20 cellular contexts compared by ENCODE assay signal in genomic region chr3:114310701-114311100, GRCh38. TPM values are rescaled to one million over a fixed set of nuclear protein-coding genes. Genes with fewer than 3 reads are reported as not detected.
A peak's percentile ranks its signal among the peaks of the same experiment; 100 is the strongest.
DNase-seq lines count a peak whose midpoint lies in the region; ATAC-seq and TF ChIP-seq lines count a peak whose summit lies in the region.
"Had no signal": no experiment of that assay in that cellular context is flagged by ENCODE, and none has a peak within 500 bp of the region (broad histone marks: within the 10 kb centered on the region; RNA-seq: fewer than 3 reads in every experiment).

No MANE protein-coding gene starts in this region.

- no peak overlapping the region for H3K14ac ChIP-seq in H9 (ENCODE audit: insufficient read depth, low read length)

- no peak overlapping the region for H2BK12ac ChIP-seq in H9 (ENCODE audit: insufficient read length, low read depth, low read length)

- no peak overlapping the region for H3K9ac ChIP-seq in H9 (ENCODE audit: extremely low read depth, insufficient read length, low read length)

- peaks cover 53% of the 10 kb centered on the region for H3K4me1 Mint-ChIP-seq in activated naive CD4-positive, alpha-beta T cell treated with anti-CD3 and anti-CD28 coated beads for 36 hours (ENCODE audit: low read depth)
- H3K4me1 Mint-ChIP-seq in H9: no peaks in the 10 kb centered on the region
- peaks cover 85% of the 10 kb centered on the region for H3K4me1 Mint-ChIP-seq in activated naive CD8-positive, alpha-beta T cell treated with anti-CD3 and anti-CD28 coated beads, Interleukin-2, amount 50 U/mL, for 24 hours
- H3K4me1 Mint-ChIP-seq in stimulated activated memory B cell treated with anti-CD40 and anti-IgM and Interleukin-4, amounts not matched to agents 10 μg/mL and 1 μg/mL and 100 μg/mL, for 72 hours: peaks cover 59% of the 10 kb centered on the region
- H3K4me1 Mint-ChIP-seq: mesothelial cell of epicardium, neural crest cell had no signal

- H4K91ac ChIP-seq in H9 (ENCODE audit: insufficient read length, low read depth, low read length): no peak overlapping the region

- H3K18ac ChIP-seq in H9 (ENCODE audit: insufficient read length, low read depth, low read length): no peak overlapping the region

- H2BK15ac ChIP-seq in H9 (ENCODE audit: low read depth, low read length): no peak overlapping the region

- H2BK120ac ChIP-seq in H9 (ENCODE audit: low read depth, low read length, poor library complexity, severe bottlenecking): no peak overlapping the region

- H3K4me2 ChIP-seq in H9 (ENCODE audit: insufficient read depth, insufficient read length, low read length): no peak overlapping the region

- no peaks in the 10 kb centered on the region for H3K23me2 ChIP-seq in H9 (ENCODE audit: insufficient read length, low read depth, low read length, poor library complexity, severe bottlenecking)

- peaks cover 2% of the 10 kb centered on the region for H3K36me3 Mint-ChIP-seq in activated naive CD4-positive, alpha-beta T cell treated with anti-CD3 and anti-CD28 coated beads for 36 hours (ENCODE audit: low read depth)
- H3K36me3 Mint-ChIP-seq in H9 (ENCODE audit: insufficient read depth in 1 of 3, low read depth in 3 of 3): no peaks in the 10 kb centered on the region
- peaks cover 27% of the 10 kb centered on the region for H3K36me3 Mint-ChIP-seq in activated naive CD8-positive, alpha-beta T cell treated with anti-CD3 and anti-CD28 coated beads, Interleukin-2, amount 50 U/mL, for 24 hours (ENCODE audit: low read depth)
- peaks cover 37% of the 10 kb centered on the region for H3K36me3 Mint-ChIP-seq in stimulated activated memory B cell treated with anti-CD40 and anti-IgM and Interleukin-4, amounts not matched to agents 10 μg/mL and 1 μg/mL and 100 μg/mL, for 72 hours
- H3K36me3 Mint-ChIP-seq: mesothelial cell of epicardium had no signal

- CTCF ChIA-PET in activated naive CD4-positive, alpha-beta T cell treated with anti-CD3 and anti-CD28 coated beads for 36 hours (lab: Charles Lee): interaction anchor here (1.2 to 3.5 kb wide), 5 partner anchors 13 to 108 kb away, joined by 3 to 16 read pairs (median 3); no protein-coding TSS in a partner anchor

- H4K5ac ChIP-seq in H9 (ENCODE audit: insufficient read length, low read depth, low read length): no peak overlapping the region

- no peaks in the 10 kb centered on the region for H4K20me1 ChIP-seq in H9 (ENCODE audit: control insufficient read depth, insufficient read depth, insufficient read length)

- no peak overlapping the region for H3K4ac ChIP-seq in H9 (ENCODE audit: low read depth, low read length)

- peak; percentile 34 for DNase-seq in activated naive CD4-positive, alpha-beta T cell treated with anti-CD3 and anti-CD28 coated beads for 36 hours
- DNase-seq in activated naive CD4-positive, alpha-beta T cell (lab: John Stamatoyannopoulos, UW): no peak
- DNase-seq in H9 (no peak), GM19238 (ENCODE audit: insufficient read length, low spot score) (no peak)
- DNase-seq in activated naive CD8-positive, alpha-beta T cell treated with anti-CD3 and anti-CD28 coated beads, Interleukin-2, amount 50 U/mL, for 24 hours: no peak
- DNase-seq: activated CD4-positive, alpha-beta T cell treated with anti-CD3 and anti-CD28 coated beads, Interleukin-2, amount 50 U/mL, for 1 hour; anterior cingulate cortex; central memory CD4-positive, alpha-beta T cell; DMS79 treated with DMSO at 0.1 percent for 48 hours; NCI-H2107; NCI-H510A treated with DMSO at 0.1 percent for 48 hours; spleen; thyroid gland had no signal

- intact Hi-C loops in activated naive CD4-positive, alpha-beta T cell treated with anti-CD3 and anti-CD28 coated beads for 36 hours (cut with micrococcal nuclease): loop anchor here (1.0 to 5.0 kb wide), 4 partner anchors 14 to 107 kb away; no protein-coding TSS in a partner anchor

- H3K4me1 ChIP-seq in H9 (ENCODE audit: insufficient read depth, low read length): no peaks in the 10 kb centered on the region
- H3K4me1 ChIP-seq: thyroid gland had no signal

- no peaks in the 10 kb centered on the region for H3K27me3 ChIP-seq in H9 (ENCODE audit: insufficient read depth, low read length)
- H3K27me3 ChIP-seq: spleen, thyroid gland had no signal

- peak; percentile 76 for ATAC-seq in activated naive CD8-positive, alpha-beta T cell treated with anti-CD3 and anti-CD28 coated beads, Interleukin-2, amount 50 U/mL, for 24 hours
- no peak for ATAC-seq in stimulated activated memory B cell treated with anti-CD40 and anti-IgM and Interleukin-4, amounts not matched to agents 10 μg/mL and 1 μg/mL and 100 μg/mL, for 72 hours
- ATAC-seq in SK-N-SH treated with all-trans-retinoic acid at 6 μM for 48 hours (no peak), GM21528 (IDR thresholded peaks at IDR 0.05; ENCODE audit: low FRiP score, unreplicated experiment) (no peak)

- H2BK20ac ChIP-seq in H9 (ENCODE audit: low read depth, low read length, poor library complexity, severe bottlenecking): no peak overlapping the region

- no peaks in the 10 kb centered on the region for H3K79me2 ChIP-seq in H9 (ENCODE audit: insufficient read depth, low read length)

- no peak overlapping the region for H4K8ac ChIP-seq in H9 (replicated peaks; ENCODE audit: insufficient read length, low read depth, low read length)

- peak overlapping the region; percentile 85 for H3K27ac Mint-ChIP-seq in activated naive CD4-positive, alpha-beta T cell treated with anti-CD3 and anti-CD28 coated beads for 36 hours
- H3K27ac Mint-ChIP-seq in H9: peak overlapping the region in 2 of 3 experiments; percentile 7 to 21; a peak in 2 of 7 replicates
- peak overlapping the region; percentile 90 for H3K27ac Mint-ChIP-seq in activated naive CD8-positive, alpha-beta T cell treated with anti-CD3 and anti-CD28 coated beads, Interleukin-2, amount 50 U/mL, for 24 hours
- peak overlapping the region; percentile 98 for H3K27ac Mint-ChIP-seq in stimulated activated memory B cell treated with anti-CD40 and anti-IgM and Interleukin-4, amounts not matched to agents 10 μg/mL and 1 μg/mL and 100 μg/mL, for 72 hours
- H3K27ac Mint-ChIP-seq: activated T-helper 1 cell treated with anti-CD3 and anti-CD28 coated beads, Interleukin-12 subunit alpha, Interleukin-12 subunit beta, Interleukin-2, Interleukin-4 antibody, amounts not matched to agents 30 ng/mL and 10 ng/mL and 1 ng/mL, durations not matched to agents 14 hours and 24 hours and 36 hours; mesothelial cell of epicardium had no signal

- H3K9me3 ChIP-seq in H9 (ENCODE audit: control insufficient read depth, low read depth, low read length): no peaks in the 10 kb centered on the region
- H3K9me3 ChIP-seq: spleen, thyroid gland had no signal

- H3K56ac ChIP-seq in H9 (ENCODE audit: insufficient read length, low read depth, low read length): no peak overlapping the region

- H3T11ph ChIP-seq in H9 (ENCODE audit: low read length): no peak overlapping the region

- no peak overlapping the region for H3K27ac ChIP-seq in H9 (ENCODE audit: insufficient read length, low read depth, low read length)
- H3K27ac ChIP-seq: thyroid gland had no signal

- H3K79me1 ChIP-seq in H9 (ENCODE audit: insufficient read depth, low read depth, low read length, poor library complexity, severe bottlenecking): no peaks in the 10 kb centered on the region

- H2AFZ ChIP-seq in H9 (ENCODE audit: low read length): no peak overlapping the region

- no peaks in the 10 kb centered on the region for H3K27me3 Mint-ChIP-seq in activated naive CD4-positive, alpha-beta T cell treated with anti-CD3 and anti-CD28 coated beads for 36 hours (ENCODE audit: low read depth)
- H3K27me3 Mint-ChIP-seq in H9 (ENCODE audit: low read depth): no peaks in the 10 kb centered on the region
- no peaks in the 10 kb centered on the region for H3K27me3 Mint-ChIP-seq in activated naive CD8-positive, alpha-beta T cell treated with anti-CD3 and anti-CD28 coated beads, Interleukin-2, amount 50 U/mL, for 24 hours
- no peaks in the 10 kb centered on the region for H3K27me3 Mint-ChIP-seq in stimulated activated memory B cell treated with anti-CD40 and anti-IgM and Interleukin-4, amounts not matched to agents 10 μg/mL and 1 μg/mL and 100 μg/mL, for 72 hours

- no peak for TF ChIP-seq CTCF in H9 (conservative IDR thresholded peaks at IDR 0.05)

- no CpG with 5 or more reads among the region's 2 CpGs for WGBS in H9 (ENCODE audit: extremely low coverage, insufficient read length, low lambda C conversion rate)

- no peak overlapping the region for H3K4me3 Mint-ChIP-seq in activated naive CD4-positive, alpha-beta T cell treated with anti-CD3 and anti-CD28 coated beads for 36 hours
- H3K4me3 Mint-ChIP-seq in H9: no peak overlapping the region
- H3K4me3 Mint-ChIP-seq in activated naive CD8-positive, alpha-beta T cell treated with anti-CD3 and anti-CD28 coated beads, Interleukin-2, amount 50 U/mL, for 24 hours: peak overlapping the region; percentile 37
- no peak overlapping the region for H3K4me3 Mint-ChIP-seq in stimulated activated memory B cell treated with anti-CD40 and anti-IgM and Interleukin-4, amounts not matched to agents 10 μg/mL and 1 μg/mL and 100 μg/mL, for 72 hours
- H3K4me3 Mint-ChIP-seq: activated T-helper 1 cell treated with anti-CD3 and anti-CD28 coated beads, Interleukin-12 subunit alpha, Interleukin-12 subunit beta, Interleukin-2, Interleukin-4 antibody, amounts not matched to agents 30 ng/mL and 10 ng/mL and 1 ng/mL, durations not matched to agents 14 hours and 24 hours and 36 hours; mesothelial cell of epicardium; neural crest cell had no signal

- H3K9me3 Mint-ChIP-seq in activated naive CD4-positive, alpha-beta T cell treated with anti-CD3 and anti-CD28 coated beads for 36 hours: no peaks in the 10 kb centered on the region
- H3K9me3 Mint-ChIP-seq in H9: no peaks in the 10 kb centered on the region
- H3K9me3 Mint-ChIP-seq in activated naive CD8-positive, alpha-beta T cell treated with anti-CD3 and anti-CD28 coated beads, Interleukin-2, amount 50 U/mL, for 24 hours: peaks cover 3% of the 10 kb centered on the region
- no peaks in the 10 kb centered on the region for H3K9me3 Mint-ChIP-seq in stimulated activated memory B cell treated with anti-CD40 and anti-IgM and Interleukin-4, amounts not matched to agents 10 μg/mL and 1 μg/mL and 100 μg/mL, for 72 hours
- H3K9me3 Mint-ChIP-seq: activated T-helper 1 cell treated with anti-CD3 and anti-CD28 coated beads, Interleukin-12 subunit alpha, Interleukin-12 subunit beta, Interleukin-2, Interleukin-4 antibody, amounts not matched to agents 30 ng/mL and 10 ng/mL and 1 ng/mL, durations not matched to agents 14 hours and 24 hours and 36 hours; mesothelial cell of epicardium; neural crest cell had no signal

- H2AK5ac ChIP-seq in H9 (ENCODE audit: insufficient read length, low read length): no peak overlapping the region

- no peak overlapping the region for H2BK5ac ChIP-seq in H9 (ENCODE audit: insufficient read length, low read length)

- no peak overlapping the region for H3K23ac ChIP-seq in H9 (ENCODE audit: insufficient read length, low read depth, low read length)

TF ChIP-seq in SK-N-SH treated with all-trans-retinoic acid at 6 μM for 48 hours, 23 proteins besides CTCF, POLR2A, EP300 and RAD21:
- no peak for TF ChIP-seq TOX (CRISPR knock-in tag; IDR thresholded peaks at IDR 0.05; ENCODE audit: borderline replicate concordance)
TF ChIP-seq in SK-N-SH treated with all-trans-retinoic acid at 6 μM for 48 hours: peak in this region for 0.

RNA-seq across cellular contexts. Expression of gene TIGIT, which starts 16.9 kb away (rescaled TPM):
- total RNA-seq in activated naive CD4-positive, alpha-beta T cell treated with anti-CD3 and anti-CD28 coated beads for 36 hours: 1 to 10 TPM; 7.3 to 8.8 TPM
- total RNA-seq in H9 (2021): not detected in 2 replicates
- total RNA-seq: H4, mesothelial cell of epicardium, neural crest cell had no signal

Comparison
In these comparisons a context has a peak if more than half of its experiments do, and no peak if none do; other contexts are left out.
1. H3K27ac Mint-ChIP-seq: peak in every context shown above with its lines; median percentile 98 in stimulated activated memory B cell treated with anti-CD40 and anti-IgM and Interleukin-4, amounts not matched to agents 10 μg/mL and 1 μg/mL and 100 μg/mL, for 72 hours; 90 in activated naive CD8-positive, alpha-beta T cell treated with anti-CD3 and anti-CD28 coated beads, Interleukin-2, amount 50 U/mL, for 24 hours; 85 in activated naive CD4-positive, alpha-beta T cell treated with anti-CD3 and anti-CD28 coated beads for 36 hours; 14 in H9.